10 cellular contexts compared by ENCODE assay signal in genomic region chr4:119040711-119041185, GRCh38.
DNase-seq lines count a peak whose midpoint lies in the region; ATAC-seq, FAIRE-seq and TF ChIP-seq lines count a peak whose summit lies in the region.
"Had no signal": no experiment of that assay in that cellular context is flagged by ENCODE, and none has a peak within 500 bp of the region (broad histone marks: within the 10 kb centered on the region; RNA-seq: fewer than 3 reads in every experiment).

No MANE protein-coding gene starts in this region.

- in situ Hi-C loops in brain microvascular endothelial cell (cut with HindIII; ENCODE audit: low pct_ligation_motif_present, low sequenced_read_pairs): no loop called here

- no peak for ATAC-seq in HG02610 (IDR thresholded peaks at IDR 0.05; ENCODE audit: unreplicated experiment)

- no peaks in the 10 kb centered on the region for H3K27me3 ChIP-seq in brain microvascular endothelial cell (replicated peaks)
- no peaks in the 10 kb centered on the region for H3K27me3 ChIP-seq in smooth muscle cell (ENCODE audit: low read depth)

- no peaks in the 10 kb centered on the region for H3F3A ChIP-seq in smooth muscle cell (ENCODE audit: low read depth)

- H3K4me1 ChIP-seq in smooth muscle cell (ENCODE audit: low read depth): peaks cover 20% of the 10 kb centered on the region

- H3K27ac ChIP-seq in brain microvascular endothelial cell: peak overlapping the region; percentile 67
- H3K27ac ChIP-seq in smooth muscle cell (ENCODE audit: low read depth): peak overlapping the region; percentile 79

- H4K20me1 ChIP-seq in smooth muscle cell (ENCODE audit: low read depth): no peaks in the 10 kb centered on the region

- H2AFZ ChIP-seq in smooth muscle cell (ENCODE audit: low read depth): peak overlapping the region; percentile 6

- TF ChIP-seq CTCF in brain microvascular endothelial cell (IDR thresholded peaks at IDR 0.05; ENCODE audit: low read depth, low read length, missing control alignments) (no peak), smooth muscle cell (IDR thresholded peaks at IDR 0.05; ENCODE audit: borderline replicate concordance, insufficient read depth, poor library complexity, severe bottlenecking) (no peak)

- no peak for FAIRE-seq in GM12891 (lab: Jason Lieb, UNC)

- WGBS in smooth muscle cell (ENCODE audit: low lambda C conversion rate): 50% methylated on average over 2 of the region's 2 CpGs

- H3K4me3 ChIP-seq in brain microvascular endothelial cell (ENCODE audit: low read depth, low read length) (no peak overlapping the region), smooth muscle cell (no peak overlapping the region)

- no peaks in the 10 kb centered on the region for H3K9me3 ChIP-seq in smooth muscle cell (replicated peaks; ENCODE audit: low read depth)

- no peak for DNase-seq in GM12891 (ENCODE audit: insufficient read length, low spot score)
- peak; percentile 80 for DNase-seq in brain microvascular endothelial cell
- peak; percentile 28 for DNase-seq in iPS-NIHi11 (ENCODE audit: low spot score)
- DNase-seq in smooth muscle cell (lab: John Stamatoyannopoulos, UW; ENCODE audit: unreplicated experiment): no peak
- no peak for DNase-seq in stimulated activated CD4-positive, alpha-beta T cell treated with anti-CD3 and anti-CD28 coated beads, Interleukin-4, amount 100 ng/mL, for 4 hours
- no peak for DNase-seq in DMS153 treated with DMSO at 0.1 percent for 48 hours (lab: John Stamatoyannopoulos, UW; ENCODE audit: unreplicated experiment)
- no peak for DNase-seq in ecto neural progenitor cell (ENCODE audit: low spot score)
- DNase-seq: effector memory CD4-positive, alpha-beta T cell; NCI-H1694 had no signal

- no peaks in the 10 kb centered on the region for H3K79me2 ChIP-seq in smooth muscle cell (ENCODE audit: low read depth)

- H3K4me2 ChIP-seq in smooth muscle cell: peak overlapping the region; percentile 51

- TF ChIP-seq POLR2A in GM12891 (IDR thresholded peaks at IDR 0.05; ENCODE audit: low read depth, low read length): no peak

- no peaks in the 10 kb centered on the region for H3K36me3 ChIP-seq in brain microvascular endothelial cell (replicated peaks)
- H3K36me3 ChIP-seq in smooth muscle cell (ENCODE audit: low read depth): no peaks in the 10 kb centered on the region

- H3K9ac ChIP-seq in smooth muscle cell (ENCODE audit: low read depth): peak overlapping the region; percentile 9

TF ChIP-seq in GM12891, 5 proteins besides CTCF, POLR2A, EP300 and RAD21:
- TF ChIP-seq PAX5 (IDR thresholded peaks at IDR 0.05; ENCODE audit: insufficient read depth, low read length, severe bottlenecking) (no peak), SPI1 (IDR thresholded peaks at IDR 0.05; ENCODE audit: low read depth, low read length) (peak; percentile 21; the same call in 1 of the 2 replicates), TAF1 (IDR thresholded peaks at IDR 0.05; ENCODE audit: low read depth, low read length) (no peak), POLR2AphosphoS5 (IDR thresholded peaks at IDR 0.05; ENCODE audit: low read depth, low read length) (no peak), POU2F2 (IDR thresholded peaks at IDR 0.05; ENCODE audit: low read depth, low read length) (no peak)
TF ChIP-seq in GM12891: peak in this region for 1.

Comparison
In these comparisons a context has a peak if more than half of its experiments do, and no peak if none do; other contexts are left out.
1. DNase-seq: peak in brain microvascular endothelial cell (single experiment) and iPS-NIHi11 (single experiment); none in GM12891 (single experiment), smooth muscle cell (single experiment), stimulated activated CD4-positive, alpha-beta T cell treated with anti-CD3 and anti-CD28 coated beads, Interleukin-4, amount 100 ng/mL, for 4 hours (0 of 2), DMS153 treated with DMSO at 0.1 percent for 48 hours (single experiment) and ecto neural progenitor cell (single experiment).